ENCODE assay signal across 21 cellular contexts in the genomic region with DNA sequence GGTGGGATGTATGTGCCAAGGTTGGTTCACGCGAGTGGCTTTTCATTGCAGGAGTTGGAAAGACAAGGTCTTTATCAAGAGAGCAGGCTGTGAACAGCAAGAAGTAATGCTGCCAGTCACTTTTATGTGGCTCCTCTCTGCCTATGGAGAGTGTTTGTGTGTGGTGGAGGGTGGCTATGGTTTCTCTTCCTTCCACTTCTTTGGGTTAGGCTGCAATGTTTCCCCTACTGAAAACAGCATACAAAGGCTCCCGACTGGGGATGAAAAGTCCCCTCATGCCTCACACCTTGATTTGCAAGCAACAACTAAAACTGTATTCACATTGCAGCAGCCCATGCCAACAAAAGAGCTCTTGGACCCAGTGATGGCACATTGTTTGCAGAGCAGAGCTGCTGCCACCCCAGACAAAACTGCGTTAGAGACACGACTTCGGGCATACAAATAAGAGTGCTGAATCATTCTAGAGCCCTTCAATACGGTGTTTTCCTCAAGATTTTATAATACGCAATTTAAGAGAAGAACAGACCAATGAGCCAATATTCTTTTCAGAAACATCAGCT.
DNase-seq lines count a peak whose midpoint lies in the region; ATAC-seq, FAIRE-seq and TF ChIP-seq lines count a peak whose summit lies in the region.
"Had no signal": no experiment of that assay in that cellular context is flagged by ENCODE, and none has a peak within 500 bp of the region (broad histone marks: within the 10 kb centered on the region; RNA-seq: fewer than 3 reads in every experiment).

No MANE protein-coding gene starts in this region.

- H3K4ac ChIP-seq in H1 (replicated peaks; ENCODE audit: insufficient read length, low read depth, low read length): no peak overlapping the region

- peak overlapping the region; percentile 17; the same call in 1 of the 2 replicates for H2BK5ac ChIP-seq in H1 (ENCODE audit: low read depth, low read length)

- CTCF ChIA-PET in PC-9 (lab: Charles Lee) (no interaction called here), H1 (lab: Charles Lee; ENCODE audit: partially characterized antibody) (interaction anchor here (0.5 to 1.1 kb wide), 4 partner anchors 28 to 1216 kb away, joined by 3 read pairs; no protein-coding TSS in a partner anchor), PC-3 (lab: Charles Lee) (no interaction called here)

- no peak overlapping the region for H3K14ac ChIP-seq in H1 (ENCODE audit: insufficient read length)

- intact Hi-C loops in PC-9 (cut with micrococcal nuclease; ENCODE audit: unreplicated experiment) (no loop called here), vagina (cut with DNase I) (no loop called here), PC-3 (cut with micrococcal nuclease) (no loop called here)

- BruUV-seq in PC-9 (replicated peaks; lab: Mats Ljungman, UMichigan) (no TSS peak), PC-3 (replicated peaks; lab: Mats Ljungman, UMichigan) (no TSS peak)

- H3K79me1 ChIP-seq in H1 (ENCODE audit: low read depth, low read length): no peaks in the 10 kb centered on the region

- H3K36me3 ChIP-seq in PC-9 (ENCODE audit: low read depth) (no peaks in the 10 kb centered on the region), H1 (ENCODE audit: control insufficient read depth in 2 of 4, insufficient read depth in 4 of 4, low read length in 3 of 4) (no peaks in the 10 kb centered on the region), vagina (no peaks in the 10 kb centered on the region), PC-3 (ENCODE audit: low read depth, low read length) (no peaks in the 10 kb centered on the region)
- H3K36me3 ChIP-seq: BE2C had no signal

- no peak for TF ChIP-seq EP300 in H1 (IDR thresholded peaks at IDR 0.05; ENCODE audit: borderline replicate concordance in 1 of 2, low read depth in 2 of 2, low read length in 2 of 2)

- H2AFZ ChIP-seq in PC-9 (0 out of 2 replicates have a peak overlapping the region, but pooled peaks have one; percentile 18), H1 (ENCODE audit: low read length) (0 out of 2 replicates have a peak overlapping the region, but pooled peaks have one; percentile 36), PC-3 (ENCODE audit: low read length) (no peak overlapping the region)
- H2AFZ ChIP-seq: GM23248 had no signal

- whole genome bisulfite sequencing in H1 (ENCODE audit: extremely low coverage in 1 of 2, insufficient coverage in 1 of 2, insufficient read length in 1 of 2, insufficient replicate concordance in 2 of 2, low coverage in 1 of 2, low lambda C conversion rate in 2 of 2, missing lambda C conversion rate in 1 of 2), 2 experiments: 79% methylated on average over 8 of the region's 8 CpGs; no CpG with 5 or more reads in 1 of the 2 experiments

- no peak overlapping the region for H2BK120ac ChIP-seq in H1 (replicated peaks; ENCODE audit: low read depth, low read length)

- H3K79me2 ChIP-seq in PC-9 (ENCODE audit: low read depth) (no peaks in the 10 kb centered on the region), H1 (ENCODE audit: control insufficient read depth in 1 of 2, insufficient read depth in 2 of 2, low read length in 2 of 2) (no peaks in the 10 kb centered on the region), PC-3 (ENCODE audit: low read length) (no peaks in the 10 kb centered on the region)

- DNase-seq in DMS153 (lab: John Stamatoyannopoulos, UW) (peak; percentile 19), DMS153 treated with DMSO at 0.1 percent for 48 hours (lab: John Stamatoyannopoulos, UW; ENCODE audit: unreplicated experiment) (no peak), PC-9 (no peak), H1 (ENCODE audit: low read depth in 1 of 2, low spot score in 2 of 2) (no peak), pons (ENCODE audit: low spot score) (peak; percentile 11), vagina (ENCODE audit: extremely low spot score in 2 of 2) (no peak), NCI-H1048 (lab: John Stamatoyannopoulos, UW) (no peak), PC-3 (no peak)
- DNase-seq: BE2C; Calu3; CD4-positive, alpha-beta memory T cell; DMS79; GM23248; KBM-7; NCI-H1092 treated with DMSO at 0.1 percent for 48 hours; NCI-H1694 treated with DMSO at 0.1 percent for 48 hours; NCI-H446; NK-92 treated with Interleukin-12 subunit alpha and Interleukin-12 subunit beta, amount 100 ng/mL, for 24 hours; OCI-M1 had no signal

- no peaks in the 10 kb centered on the region for H3K9me2 ChIP-seq in PC-9 (ENCODE audit: insufficient read depth)
- no peaks in the 10 kb centered on the region for H3K9me2 ChIP-seq in PC-3 (replicated peaks; ENCODE audit: low read length)

- no peak for TF ChIP-seq RAD21 in H1 (IDR thresholded peaks at IDR 0.05 in 1 of 2, conservative IDR thresholded peaks at IDR 0.05 in 1 of 2; ENCODE audit: low read depth in 2 of 2, low read length in 2 of 2)

- TF ChIP-seq CTCF in PC-9 (conservative IDR thresholded peaks at IDR 0.05): no peak
- no peak for TF ChIP-seq CTCF in H1 (IDR thresholded peaks at IDR 0.05; ENCODE audit: control extremely low read depth in 1 of 3, insufficient read depth in 1 of 3, low read depth in 1 of 3, low read length in 3 of 3)
- no peak for TF ChIP-seq CTCF in vagina (IDR thresholded peaks at IDR 0.05)
- no peak for TF ChIP-seq CTCF in PC-3 (conservative IDR thresholded peaks at IDR 0.05; ENCODE audit: low read depth, low read length)

- H3K4me2 ChIP-seq in PC-9 (no peak overlapping the region), H1 (ENCODE audit: insufficient read depth in 1 of 2, low read depth in 2 of 2, low read length in 2 of 2) (no peak overlapping the region), PC-3 (ENCODE audit: low read length) (no peak overlapping the region)

- POLR2A ChIA-PET in PC-9 (lab: Charles Lee; ENCODE audit: unreplicated experiment): interaction anchor here (0.7 kb wide), 1 partner anchor 560 kb away, joined by 7 read pairs; no protein-coding TSS in a partner anchor
- POLR2A ChIA-PET in H1 (lab: Charles Lee; ENCODE audit: partially characterized antibody): interaction anchor here (1.1 kb wide), 1 partner anchor 9 kb away, joined by 3 read pairs; no protein-coding TSS in a partner anchor
- POLR2A ChIA-PET in PC-3 (lab: Charles Lee; ENCODE audit: unreplicated experiment): no interaction called here

- peak overlapping the region; percentile 92 for H3K18ac ChIP-seq in H1 (ENCODE audit: extremely low read depth, low read length)

- no peak overlapping the region for H4K91ac ChIP-seq in H1 (replicated peaks; ENCODE audit: insufficient read length, low read length)

- H2AK5ac ChIP-seq in H1 (ENCODE audit: low read depth, low read length): peak overlapping the region; percentile 16; the same call in 1 of the 2 replicates

- H3K9me3 ChIP-seq in PC-9 (ENCODE audit: insufficient read depth, low read depth): no peaks in the 10 kb centered on the region
- H3K9me3 ChIP-seq in H1 (ENCODE audit: insufficient read depth in 2 of 2, low read depth in 1 of 2, low read length in 1 of 2): no peaks in the 10 kb centered on the region
- H3K9me3 ChIP-seq in vagina: no peaks in the 10 kb centered on the region
- H3K9me3 ChIP-seq in PC-3 (ENCODE audit: low read length): no peaks in the 10 kb centered on the region
- H3K9me3 ChIP-seq: BE2C had no signal

- H4K8ac ChIP-seq in H1 (ENCODE audit: extremely low read depth, insufficient read depth, low read length): no peak overlapping the region

- TF ChIP-seq POLR2A in H1 (IDR thresholded peaks at IDR 0.05; ENCODE audit: control extremely low read depth in 1 of 2, low read depth in 2 of 2, low read length in 2 of 2): no peak
- TF ChIP-seq POLR2A in vagina (IDR thresholded peaks at IDR 0.05): no peak

- H2BK12ac ChIP-seq in H1 (ENCODE audit: low read depth, low read length): no peak overlapping the region; the same call in 1 of the 2 replicates

- H4K20me1 ChIP-seq in PC-9 (ENCODE audit: insufficient read depth) (no peaks in the 10 kb centered on the region), H1 (replicated peaks in 1 of 2; ENCODE audit: control insufficient read depth in 1 of 2, insufficient read depth in 2 of 2, low read length in 2 of 2) (no peaks in the 10 kb centered on the region), PC-3 (ENCODE audit: low read length) (no peaks in the 10 kb centered on the region)

- no peak overlapping the region for H3K4me3 ChIP-seq in PC-9
- no peak overlapping the region for H3K4me3 ChIP-seq in H1 (ENCODE audit: extremely low read depth in 1 of 4, insufficient read depth in 2 of 4, low read depth in 3 of 4, low read length in 4 of 4)
- no peak overlapping the region for H3K4me3 ChIP-seq in vagina
- H3K4me3 ChIP-seq in PC-3 (ENCODE audit: low read length): no peak overlapping the region
- H3K4me3 ChIP-seq: GM23248 had no signal

- H3K23ac ChIP-seq in H1 (ENCODE audit: insufficient read length): no peak overlapping the region

- peak overlapping the region; percentile 75; the same call in 1 of the 2 replicates for H2BK20ac ChIP-seq in H1 (ENCODE audit: low read length)

- peak overlapping the region; percentile 89; the same call in 1 of the 2 replicates for H2BK15ac ChIP-seq in H1 (ENCODE audit: low read length)

- H3K27ac ChIP-seq in PC-9: no peak overlapping the region
- H3K27ac ChIP-seq in H1 (ENCODE audit: low read depth, low read length): no peak overlapping the region
- no peak overlapping the region for H3K27ac ChIP-seq in vagina
- no peak overlapping the region for H3K27ac ChIP-seq in PC-3 (ENCODE audit: low read length)
- H3K27ac ChIP-seq: 22Rv1, GM23248, RWPE1 had no signal

- no peaks in the 10 kb centered on the region; the same call in 1 of the 2 replicates for H3K23me2 ChIP-seq in H1 (ENCODE audit: low read depth, low read length)

- no peak overlapping the region for H4K5ac ChIP-seq in H1 (ENCODE audit: insufficient read length, low read depth, low read length)

- no peak for ATAC-seq in PC-3

- H3K4me1 ChIP-seq in PC-9 (replicated peaks; ENCODE audit: insufficient read depth) (peaks cover 8% of the 10 kb centered on the region), H1 (replicated peaks in 1 of 4; ENCODE audit: control insufficient read depth in 3 of 4, insufficient read depth in 4 of 4, low read length in 3 of 4) (peaks cover under 1 to 12% (median 2%) of the 10 kb centered on the region in 4 experiments; a peak in 5 of 7 replicates), vagina (no peaks in the 10 kb centered on the region), PC-3 (ENCODE audit: insufficient read depth, low read length) (peaks cover 9% of the 10 kb centered on the region)
- H3K4me1 ChIP-seq: BE2C had no signal

- H3K9ac ChIP-seq in H1 (replicated peaks in 1 of 4; ENCODE audit: extremely low read depth in 1 of 4, low read depth in 3 of 4, low read length in 3 of 4) (no peak overlapping the region), PC-3 (ENCODE audit: low read length) (no peak overlapping the region)
- H3K9ac ChIP-seq: GM23248 had no signal

- H3K27me3 ChIP-seq in PC-9 (ENCODE audit: insufficient read depth, low read depth) (no peaks in the 10 kb centered on the region), H1 (replicated peaks in 1 of 4; ENCODE audit: control insufficient read depth in 3 of 4, extremely low read depth in 1 of 4, insufficient read depth in 3 of 4, low read length in 3 of 4) (no peaks in the 10 kb centered on the region), vagina (no peaks in the 10 kb centered on the region), PC-3 (ENCODE audit: low read length) (no peaks in the 10 kb centered on the region)
- H3K27me3 ChIP-seq: BE2C had no signal

- no peaks in the 10 kb centered on the region for H3F3A ChIP-seq in PC-9 (ENCODE audit: insufficient read depth, low read depth)
- H3F3A ChIP-seq in PC-3 (ENCODE audit: low read length, unreplicated experiment): no peaks in the 10 kb centered on the region

- no peak overlapping the region for H3K56ac ChIP-seq in H1 (replicated peaks; ENCODE audit: insufficient read length, low read depth, low read length)

- no peak for FAIRE-seq in H1 (lab: Jason Lieb, UNC)

Comparison
In these comparisons a context has a peak if more than half of its experiments do, and no peak if none do; other contexts are left out.
1. DNase-seq: peak in DMS153 (single experiment) and pons (single experiment); none in DMS153 treated with DMSO at 0.1 percent for 48 hours (single experiment), PC-9 (0 of 2), H1 (0 of 2), vagina (0 of 2), NCI-H1048 (single experiment) and PC-3 (single experiment).